Comparison of ENCODE assay signal across 7 cellular contexts in genomic region chr12:57755194-57755453, GRCh38. TPM values are rescaled to one million over a fixed set of nuclear protein-coding genes. Genes with fewer than 3 reads are reported as not detected.
DNase-seq lines count a peak whose midpoint lies in the region; ATAC-seq and TF ChIP-seq lines count a peak whose summit lies in the region.

No MANE protein-coding gene starts in this region.

- no peak for TF ChIP-seq POLR2A in suprapubic skin (IDR thresholded peaks at IDR 0.05)

- no peak for ATAC-seq in activated B cell treated with CpG ODN at 0.5 μM for 24 hours (ENCODE audit: low read depth)

- H3K27me3 Mint-ChIP-seq in activated B cell treated with CpG ODN at 0.5 μM for 24 hours, result no peaks in the 10 kb centered on the region

- H3K4me3 ChIP-seq in suprapubic skin, result peak overlapping the region; percentile 85

- H3K4me3 Mint-ChIP-seq in activated B cell treated with CpG ODN at 0.5 μM for 24 hours, result peak overlapping the region; percentile 57

- CTCF ChIA-PET in activated B cell treated with CpG ODN at 0.5 μM for 24 hours (lab: Charles Lee), result interaction anchor here (1.6 kb wide), 1 partner anchor 148 kb away, joined by 4 read pairs; no protein-coding TSS in a partner anchor

- H3K27ac Mint-ChIP-seq in activated B cell treated with CpG ODN at 0.5 μM for 24 hours, result no peak overlapping the region

- intact Hi-C loops in activated B cell treated with CpG ODN at 0.5 μM for 24 hours (cut with micrococcal nuclease), result no loop called here

- H3K4me1 ChIP-seq in suprapubic skin, result peaks cover 52% of the 10 kb centered on the region

- peaks cover 19% of the 10 kb centered on the region for H3K36me3 ChIP-seq in suprapubic skin

- H3K9me3 Mint-ChIP-seq in activated B cell treated with CpG ODN at 0.5 μM for 24 hours, result no peaks in the 10 kb centered on the region

- TF ChIP-seq CTCF in activated B cell treated with CpG ODN at 0.5 μM for 24 hours (IDR thresholded peaks at IDR 0.05) (no peak), suprapubic skin (IDR thresholded peaks at IDR 0.05) (no peak)

- no CpG with 5 or more reads among the region's 34 CpGs for WGBS in suprapubic skin

- H3K9me3 ChIP-seq in suprapubic skin, result no peaks in the 10 kb centered on the region

- TF ChIP-seq EP300 in suprapubic skin (IDR thresholded peaks at IDR 0.05), result no peak

- peak overlapping the region; percentile 63 for H3K27ac ChIP-seq in suprapubic skin

- H3K27me3 ChIP-seq in suprapubic skin, result no peaks in the 10 kb centered on the region

- peaks cover 52% of the 10 kb centered on the region for H3K36me3 Mint-ChIP-seq in activated B cell treated with CpG ODN at 0.5 μM for 24 hours (ENCODE audit: low read depth)

- peak; percentile 0 for DNase-seq in HCEC 1CT
- no peak for DNase-seq in activated B cell treated with CpG ODN at 0.5 μM for 24 hours
- peak; percentile 18 for DNase-seq in iPS-NIHi11 (ENCODE audit: low spot score)
- no peak for DNase-seq in suprapubic skin (ENCODE audit: low spot score in 2 of 2)
- no peak for DNase-seq in NCI-H748 (lab: John Stamatoyannopoulos, UW; ENCODE audit: unreplicated experiment)
- DNase-seq in HuH-7 (ENCODE audit: low spot score), result no peak
- DNase-seq in effector CD8-positive, alpha-beta T cell (lab: John Stamatoyannopoulos, UW), result no peak

- H3K4me1 Mint-ChIP-seq in activated B cell treated with CpG ODN at 0.5 μM for 24 hours, result peaks cover 73% of the 10 kb centered on the region

- POLR2A ChIA-PET in activated B cell treated with CpG ODN at 0.5 μM for 24 hours (lab: Charles Lee), result interaction anchor here (0.5 to 3.0 kb wide), 4 partner anchors 8 to 30 kb away, joined by 6 to 34 read pairs (median 18); partner anchors contain the start of genes CYP27B1 and TSPAN31

RNA-seq across cellular contexts. Expression of gene MARCHF9, which starts 0.2 kb away (rescaled TPM):
- 54.1 and 58.2 TPM in 2 replicates for total RNA-seq in activated B cell treated with CpG ODN at 0.5 μM for 24 hours
- 10 to 100 TPM; 10.2 to 26.6 (median 13.1) TPM for total RNA-seq in suprapubic skin

RNA-seq across cellular contexts. Expression of gene CDK4, which starts 3.0 kb away (rescaled TPM):
- 95.7 and 95.9 TPM in 2 replicates for total RNA-seq in activated B cell treated with CpG ODN at 0.5 μM for 24 hours
- 10 to 100 TPM; 35.7 to 82.3 (median 47.0) TPM for total RNA-seq in suprapubic skin

RNA-seq across cellular contexts. Expression of gene TSPAN31, which starts 10.3 kb away (rescaled TPM):
- total RNA-seq in activated B cell treated with CpG ODN at 0.5 μM for 24 hours (35.8 and 37.6 TPM in 2 replicates), suprapubic skin (10 to 100 TPM; 29.8 to 54.7 (median 36.8) TPM)

RNA-seq across cellular contexts. Expression of gene CYP27B1, which starts 11.8 kb away (rescaled TPM):
- total RNA-seq in activated B cell treated with CpG ODN at 0.5 μM for 24 hours, result 2.4 and 2.5 TPM in 2 replicates
- 1 to 10 TPM; 1.2 to 4.1 (median 2.0) TPM for total RNA-seq in suprapubic skin

RNA-seq across cellular contexts. Expression of gene AGAP2, which starts 16.6 kb away (rescaled TPM):
- total RNA-seq in activated B cell treated with CpG ODN at 0.5 μM for 24 hours (17.5 and 18.5 TPM in 2 replicates), suprapubic skin (1 to 10 TPM in 3 of 4 donors, under 1 TPM in 1; 0.45 to 1.4 (median 1.3) TPM)

Comparison
In these comparisons a context has a peak if more than half of its experiments do, and no peak if none do; other contexts are left out.
1. DNase-seq: peak in HCEC 1CT (single experiment) and iPS-NIHi11 (single experiment); none in activated B cell treated with CpG ODN at 0.5 μM for 24 hours (single experiment), suprapubic skin (0 of 2), NCI-H748 (single experiment), HuH-7 (single experiment) and effector CD8-positive, alpha-beta T cell (single experiment).